In genomic region chr10:8180348-8180747, GRCh38 we compare ENCODE assay signal across 16 cellular contexts.
"Had no signal": no experiment of that assay in that cellular context is flagged by ENCODE, and none has a peak within 500 bp of the region (broad histone marks: within the 10 kb centered on the region; RNA-seq: fewer than 3 reads in every experiment).

No MANE protein-coding gene starts in this region.

- H3K79me2 ChIP-seq: parathyroid adenoma had no signal

- H3K4me1 ChIP-seq: colonic mucosa, foreskin keratinocyte, parathyroid adenoma, prostate gland had no signal

- DNase-seq: colonic mucosa; dermis blood vessel endothelial cell; foreskin keratinocyte; immature natural killer cell; left ventricle myocardium superior; naive thymus-derived CD4-positive, alpha-beta T cell; nephron progenitor cell; spleen; stimulated activated CD4-positive, alpha-beta T cell treated with anti-CD3 and anti-CD28 coated beads, Interleukin-15, amount 100 ng/mL, for 24 hours; stimulated activated CD4-positive, alpha-beta T cell treated with anti-CD3 and anti-CD28 coated beads, Interleukin-1b, Interleukin-23, amount 100 ng/mL, for 48 hours; stimulated activated CD4-positive, alpha-beta T cell treated with anti-CD3 and anti-CD28 coated beads, Interleukin-4, amount 100 ng/mL, for 24 hours; stimulated activated naive B cell treated with anti-CD40 and anti-IgM and Interleukin-4, amounts not matched to agents 10 μg/mL and 1 μg/mL and 100 μg/mL, for 72 hours; trophoblast cell had no signal

- H3K9ac ChIP-seq: parathyroid adenoma had no signal

- H3K4me3 ChIP-seq: colonic mucosa, lung, prostate gland, spleen had no signal

- H3K27ac ChIP-seq: colonic mucosa, foreskin keratinocyte, parathyroid adenoma, prostate gland, spleen had no signal

- H3K9me3 ChIP-seq: colonic mucosa, prostate gland, spleen had no signal

- H2AFZ ChIP-seq: parathyroid adenoma had no signal

- H3K27me3 ChIP-seq: colonic mucosa, foreskin keratinocyte had no signal

- H3K36me3 ChIP-seq: colonic mucosa, prostate gland, spleen had no signal
